ENCODE assay signal across 1 cellular context in the genomic region with DNA sequence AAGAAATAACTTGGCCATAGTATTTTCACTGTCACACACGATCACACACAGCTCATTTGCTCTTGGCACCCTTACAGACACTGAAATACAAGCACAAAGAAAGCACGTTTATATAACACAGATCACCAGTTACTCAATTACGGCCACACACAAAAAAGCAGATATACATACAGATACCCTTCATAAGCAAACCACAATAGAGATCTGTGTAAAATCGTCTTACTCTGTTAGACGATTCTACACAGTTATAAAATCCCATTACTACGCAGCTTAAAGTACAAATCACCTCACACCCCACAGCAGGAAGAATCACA.
TF ChIP-seq lines count a peak whose summit lies in the region.

No MANE protein-coding gene starts in this region.

TF ChIP-seq in K562, 482 proteins besides CTCF, POLR2A, EP300 and RAD21 (continued from another document):
- TF ChIP-seq CEBPZ (IDR thresholded peaks at IDR 0.05; ENCODE audit: borderline replicate concordance, low read depth, low read length) (no peak), ZNF316 (IDR thresholded peaks at IDR 0.05) (no peak)
- TF ChIP-seq, protein P1, sequence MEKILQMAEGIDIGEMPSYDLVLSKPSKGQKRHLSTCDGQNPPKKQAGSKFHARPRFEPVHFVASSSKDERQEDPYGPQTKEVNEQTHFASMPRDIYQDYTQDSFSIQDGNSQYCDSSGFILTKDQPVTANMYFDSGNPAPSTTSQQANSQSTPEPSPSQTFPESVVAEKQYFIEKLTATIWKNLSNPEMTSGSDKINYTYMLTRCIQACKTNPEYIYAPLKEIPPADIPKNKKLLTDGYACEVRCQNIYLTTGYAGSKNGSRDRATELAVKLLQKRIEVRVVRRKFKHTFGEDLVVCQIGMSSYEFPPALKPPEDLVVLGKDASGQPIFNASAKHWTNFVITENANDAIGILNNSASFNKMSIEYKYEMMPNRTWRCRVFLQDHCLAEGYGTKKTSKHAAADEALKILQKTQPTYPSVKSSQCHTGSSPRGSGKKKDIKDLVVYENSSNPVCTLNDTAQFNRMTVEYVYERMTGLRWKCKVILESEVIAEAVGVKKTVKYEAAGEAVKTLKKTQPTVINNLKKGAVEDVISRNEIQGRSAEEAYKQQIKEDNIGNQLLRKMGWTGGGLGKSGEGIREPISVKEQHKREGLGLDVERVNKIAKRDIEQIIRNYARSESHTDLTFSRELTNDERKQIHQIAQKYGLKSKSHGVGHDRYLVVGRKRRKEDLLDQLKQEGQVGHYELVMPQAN (IDR thresholded peaks at IDR 0.05; ENCODE audit: borderline replicate concordance): peak; percentile 50; the same call in 1 of the 2 replicates
